In genomic region chr17:63827801-63828221, GRCh38 we compare ENCODE assay signal across 8 cellular contexts. TPM values are rescaled to one million over a fixed set of nuclear protein-coding genes. Genes with fewer than 3 reads are reported as not detected.
DNase-seq lines count a peak whose midpoint lies in the region; ATAC-seq and TF ChIP-seq lines count a peak whose summit lies in the region.

No MANE protein-coding gene starts in this region.

- no peaks in the 10 kb centered on the region for H3K9me2 ChIP-seq in HCT116 (ENCODE audit: insufficient read depth)
- no peaks in the 10 kb centered on the region for H3K9me2 ChIP-seq in hepatocyte (replicated peaks; ENCODE audit: insufficient read depth)

- peak overlapping the region; percentile 96 for H3K4me3 Mint-ChIP-seq in WTC11

- TF ChIP-seq POLR2A in HCT116 (IDR thresholded peaks at IDR 0.05; ENCODE audit: borderline replicate concordance, extremely low read depth, insufficient read depth, insufficient read length), result no peak

- no peaks in the 10 kb centered on the region for H3K9me3 Mint-ChIP-seq in WTC11

- H3K79me2 ChIP-seq in HCT116 (ENCODE audit: insufficient read depth, low read length), result peaks cover 86% of the 10 kb centered on the region
- H3K79me2 ChIP-seq in hepatocyte, result peaks cover 49% of the 10 kb centered on the region
- peaks cover 34% of the 10 kb centered on the region for H3K79me2 ChIP-seq in smooth muscle cell (ENCODE audit: low read depth)

- intact Hi-C loops in HCT116 (cut with micrococcal nuclease), result loop anchor here (1.0 to 5.0 kb wide), 3 partner anchors 11 to 131 kb away; partner anchors contain the start of gene CCDC47

- no peaks in the 10 kb centered on the region for H3K27me3 Mint-ChIP-seq in WTC11 (ENCODE audit: low read depth)

- H3K9me3 ChIP-seq in HCT116 (ENCODE audit: control insufficient read depth in 1 of 2, insufficient read depth in 1 of 2, low read depth in 1 of 2, low read length in 2 of 2) (no peaks in the 10 kb centered on the region), hepatocyte (ENCODE audit: low read depth) (no peaks in the 10 kb centered on the region), smooth muscle cell (replicated peaks; ENCODE audit: low read depth) (no peaks in the 10 kb centered on the region)

- DNase-seq in HCT116 (ENCODE audit: low read depth, low spot score) (no peak), WTC11 (ENCODE audit: low spot score) (no peak), hepatocyte (ENCODE audit: low spot score) (no peak), smooth muscle cell (lab: John Stamatoyannopoulos, UW; ENCODE audit: unreplicated experiment) (no peak), NOMO-1 (lab: John Stamatoyannopoulos, UW; ENCODE audit: unreplicated experiment in 2 of 2) (no peak), GM19238 (ENCODE audit: insufficient read length, low spot score) (no peak), NCI-H2107 treated with DMSO at 0.1 percent for 48 hours (lab: John Stamatoyannopoulos, UW; ENCODE audit: unreplicated experiment) (no peak)

- POLR2A ChIA-PET in HCT116 (lab: Charles Lee) (interaction anchor here (1.4 to 4.3 kb wide), 2 partner anchors 11 to 54 kb away, joined by 7 to 16 read pairs; partner anchors contain the start of genes CCDC47 and DDX42), WTC11 (lab: Charles Lee) (interaction anchor here (0.6 to 1.4 kb wide), 3 partner anchors 11 to 1865 kb away, joined by 4 to 8 read pairs (median 4); partner anchors contain the start of genes CCDC47 and DDX42)

- H3K4me2 ChIP-seq in HCT116 (ENCODE audit: low read length), result peak overlapping the region; percentile 84
- peak overlapping the region; percentile 98 for H3K4me2 ChIP-seq in hepatocyte
- peak overlapping the region; percentile 95 for H3K4me2 ChIP-seq in smooth muscle cell

- peak overlapping the region; percentile 88 for H3K9ac ChIP-seq in HCT116 (ENCODE audit: low read length)
- peak overlapping the region; percentile 97 for H3K9ac ChIP-seq in smooth muscle cell (ENCODE audit: low read depth)

- H4K20me1 ChIP-seq in HCT116 (ENCODE audit: insufficient read depth) (no peaks in the 10 kb centered on the region), hepatocyte (ENCODE audit: insufficient read depth, poor library complexity, severe bottlenecking) (no peaks in the 10 kb centered on the region), smooth muscle cell (ENCODE audit: low read depth) (peaks cover 3% of the 10 kb centered on the region)

- ATAC-seq in HCT116 (no peak; the same call in 1 of the 2 replicates), WTC11 (no peak), GM19395 (IDR thresholded peaks at IDR 0.05; ENCODE audit: unreplicated experiment) (no peak)

- H2AFZ ChIP-seq in HCT116 (ENCODE audit: low read depth, low read length, poor library complexity, severe bottlenecking) (no peak overlapping the region), hepatocyte (peak overlapping the region; percentile 41), smooth muscle cell (ENCODE audit: low read depth) (peak overlapping the region; percentile 99)

- RAD21 ChIA-PET in HCT116 (lab: Charles Lee; ENCODE audit: low non-redundant PET in 1 of 2, low total read pairs in 2 of 2, uncharacterized antibody in 2 of 2, unreplicated experiment in 2 of 2), result interaction anchor here in 1 of 2 experiments (0.6 kb wide), 1 partner anchor 400 kb away, joined by 3 read pairs; no protein-coding TSS in a partner anchor

- CTCF ChIA-PET in HCT116 (lab: Charles Lee), result no interaction called here
- CTCF ChIA-PET in WTC11 (lab: Charles Lee), result interaction anchor here (0.6 to 4.4 kb wide), 3 partner anchors 12 to 29 kb away, joined by 3 to 16 read pairs (median 5); no protein-coding TSS in a partner anchor

- H3F3A ChIP-seq in smooth muscle cell (ENCODE audit: low read depth), result no peaks in the 10 kb centered on the region

- peaks cover 8 to 16% of the 10 kb centered on the region in 2 experiments for H3K4me1 ChIP-seq in HCT116 (ENCODE audit: control insufficient read depth in 1 of 2, insufficient read depth in 2 of 2, low read length in 2 of 2)
- peaks cover 20% of the 10 kb centered on the region for H3K4me1 ChIP-seq in hepatocyte (ENCODE audit: insufficient read depth)
- H3K4me1 ChIP-seq in smooth muscle cell (ENCODE audit: low read depth), result peaks cover 14% of the 10 kb centered on the region

- no peak for TF ChIP-seq RAD21 in HCT116 (IDR thresholded peaks at IDR 0.05; ENCODE audit: low read depth)

- H3K27me3 ChIP-seq in HCT116 (ENCODE audit: insufficient read depth, low read length) (no peaks in the 10 kb centered on the region), hepatocyte (no peaks in the 10 kb centered on the region), smooth muscle cell (ENCODE audit: low read depth) (no peaks in the 10 kb centered on the region)

- no peak for TF ChIP-seq CTCF in HCT116 (IDR thresholded peaks at IDR 0.05 in 2 of 3, conservative IDR thresholded peaks at IDR 0.05 in 1 of 3; ENCODE audit: borderline replicate concordance in 1 of 3, insufficient read depth in 1 of 3, low read depth in 2 of 3, low read length in 2 of 3)
- TF ChIP-seq CTCF in WTC11 (IDR thresholded peaks at IDR 0.05), result no peak
- TF ChIP-seq CTCF in hepatocyte (IDR thresholded peaks at IDR 0.05; ENCODE audit: poor library complexity), result no peak
- TF ChIP-seq CTCF in smooth muscle cell (IDR thresholded peaks at IDR 0.05; ENCODE audit: borderline replicate concordance, insufficient read depth, poor library complexity, severe bottlenecking), result no peak

- no TSS peak for BruUV-seq in HCT116 (replicated peaks; lab: Mats Ljungman, UMichigan)

- H3K36me3 ChIP-seq in HCT116 (ENCODE audit: control insufficient read depth in 1 of 2, insufficient read depth in 2 of 2, low read length in 2 of 2) (peaks cover 62 to 71% of the 10 kb centered on the region in 2 experiments; a peak in 3 of 4 replicates), hepatocyte (replicated peaks; ENCODE audit: insufficient read depth, low read depth) (peaks cover 4% of the 10 kb centered on the region), smooth muscle cell (ENCODE audit: low read depth) (no peaks in the 10 kb centered on the region)

- H3K27ac ChIP-seq in HCT116 (ENCODE audit: low read depth, low read length) (peak overlapping the region; percentile 81), hepatocyte (peak overlapping the region; percentile 91), smooth muscle cell (ENCODE audit: low read depth) (peak overlapping the region; percentile 95)

- H3K4me1 Mint-ChIP-seq in WTC11, result peaks cover 18% of the 10 kb centered on the region

- H3K27ac Mint-ChIP-seq in WTC11, result peak overlapping the region; percentile 100

- 5% methylated on average over 19 of the region's 19 CpGs for WGBS in hepatocyte (ENCODE audit: low lambda C conversion rate, missing lambda C conversion rate)
- 4% methylated on average over 19 of the region's 19 CpGs for WGBS in smooth muscle cell (ENCODE audit: low lambda C conversion rate)

- peaks cover 75% of the 10 kb centered on the region for H3K36me3 Mint-ChIP-seq in WTC11

- H3K4me3 ChIP-seq in HCT116 (replicated peaks in 1 of 2; ENCODE audit: low read depth in 1 of 2, low read length in 2 of 2) (peak overlapping the region; percentile 81 to 85), hepatocyte (peak overlapping the region; percentile 72), smooth muscle cell (peak overlapping the region; percentile 71)

TF ChIP-seq in HCT116, 20 proteins besides CTCF, POLR2A, EP300 and RAD21 (continues in another document):
- TF ChIP-seq CBX3 (IDR thresholded peaks at IDR 0.05; ENCODE audit: low read depth) (no peak), EGR1 (IDR thresholded peaks at IDR 0.05; ENCODE audit: low read depth) (no peak), YY1 (IDR thresholded peaks at IDR 0.05; ENCODE audit: extremely low read depth, insufficient replicate concordance, low read depth, low read length) (no peak), ATF3 (IDR thresholded peaks at IDR 0.05) (no peak)

TF ChIP-seq in WTC11, 78 proteins besides CTCF, POLR2A, EP300 and RAD21:
- TF ChIP-seq ZNF671 (CRISPR knock-in tag; IDR thresholded peaks at IDR 0.05), result no peak
- peak; percentile 6; the same call in 1 of the 2 replicates for TF ChIP-seq ZNF232 (CRISPR knock-in tag; IDR thresholded peaks at IDR 0.05)

RNA-seq across cellular contexts. Expression of gene FTSJ3, which starts 0.3 kb away (rescaled TPM):
- total RNA-seq in HCT116 (2021; ENCODE audit: unreplicated experiment) (70.9 TPM), WTC11 (2021) (47.7 to 62.1 TPM (median 52.0 TPM) in 3 replicates), hepatocyte (27.0 and 28.5 TPM in 2 replicates), smooth muscle cell (32.5 and 46.8 TPM in 2 replicates)
- polyA plus RNA-seq in HCT116 (2012), result 35.8 and 40.6 TPM in 2 replicates
- polyA plus RNA-seq in hepatocyte (28.5 and 30.0 TPM in 2 replicates), smooth muscle cell (21.9 and 24.8 TPM in 2 replicates)

RNA-seq across cellular contexts. Expression of gene PSMC5, which starts 0.6 kb away (rescaled TPM):
- total RNA-seq in HCT116 (2021; ENCODE audit: unreplicated experiment) (193 TPM), WTC11 (2021) (135 to 152 TPM (median 149 TPM) in 3 replicates), hepatocyte (37.3 and 46.6 TPM in 2 replicates), smooth muscle cell (32.3 and 46.2 TPM in 2 replicates)
- 205 and 235 TPM in 2 replicates for polyA plus RNA-seq in HCT116 (2012)
- polyA plus RNA-seq in hepatocyte (129 and 132 TPM in 2 replicates), smooth muscle cell (132 and 153 TPM in 2 replicates)

RNA-seq across cellular contexts. Expression of gene SMARCD2, which starts 14.7 kb away (rescaled TPM):
- total RNA-seq in HCT116 (2021; ENCODE audit: unreplicated experiment) (168 TPM), WTC11 (2021) (80.1 to 106 TPM (median 86.7 TPM) in 3 replicates), hepatocyte (55.5 and 65.7 TPM in 2 replicates), smooth muscle cell (41.6 and 43.7 TPM in 2 replicates)
- 169 and 186 TPM in 2 replicates for polyA plus RNA-seq in HCT116 (2012)
- polyA plus RNA-seq in hepatocyte (46.0 and 52.9 TPM in 2 replicates), smooth muscle cell (41.9 and 58.6 TPM in 2 replicates)

RNA-seq across cellular contexts. Expression of gene CSH2, which starts 45.7 kb away (rescaled TPM):
- total RNA-seq in HCT116 (2021; ENCODE audit: unreplicated experiment) (not detected), WTC11 (2021) (not detected in 3 replicates), hepatocyte (1.4 and 2.8 TPM in 2 replicates), smooth muscle cell (not detected in 2 replicates)
- 0.05 and 0.31 TPM in 2 replicates for polyA plus RNA-seq in HCT116 (2012)
- polyA plus RNA-seq in hepatocyte (0.84 TPM in 1 of 2 replicates, not detected in the other), smooth muscle cell (not detected in 2 replicates)

RNA-seq across cellular contexts. Expression of gene DDX42, which starts 53.8 kb away (rescaled TPM):
- total RNA-seq in HCT116 (2021; ENCODE audit: unreplicated experiment), result 174 TPM
- 87.7 and 103 TPM in 2 replicates for polyA plus RNA-seq in HCT116 (2012)
- total RNA-seq in WTC11 (2021), result 102 to 128 TPM (median 106 TPM) in 3 replicates
- 67.6 and 79.9 TPM in 2 replicates for total RNA-seq in hepatocyte
- polyA plus RNA-seq in hepatocyte, result 31.1 and 36.4 TPM in 2 replicates
- 80.1 and 80.5 TPM in 2 replicates for total RNA-seq in smooth muscle cell
- polyA plus RNA-seq in smooth muscle cell, result 30.1 and 31.7 TPM in 2 replicates
